ENCODE assay signal across 1 cellular context in the genomic region with DNA sequence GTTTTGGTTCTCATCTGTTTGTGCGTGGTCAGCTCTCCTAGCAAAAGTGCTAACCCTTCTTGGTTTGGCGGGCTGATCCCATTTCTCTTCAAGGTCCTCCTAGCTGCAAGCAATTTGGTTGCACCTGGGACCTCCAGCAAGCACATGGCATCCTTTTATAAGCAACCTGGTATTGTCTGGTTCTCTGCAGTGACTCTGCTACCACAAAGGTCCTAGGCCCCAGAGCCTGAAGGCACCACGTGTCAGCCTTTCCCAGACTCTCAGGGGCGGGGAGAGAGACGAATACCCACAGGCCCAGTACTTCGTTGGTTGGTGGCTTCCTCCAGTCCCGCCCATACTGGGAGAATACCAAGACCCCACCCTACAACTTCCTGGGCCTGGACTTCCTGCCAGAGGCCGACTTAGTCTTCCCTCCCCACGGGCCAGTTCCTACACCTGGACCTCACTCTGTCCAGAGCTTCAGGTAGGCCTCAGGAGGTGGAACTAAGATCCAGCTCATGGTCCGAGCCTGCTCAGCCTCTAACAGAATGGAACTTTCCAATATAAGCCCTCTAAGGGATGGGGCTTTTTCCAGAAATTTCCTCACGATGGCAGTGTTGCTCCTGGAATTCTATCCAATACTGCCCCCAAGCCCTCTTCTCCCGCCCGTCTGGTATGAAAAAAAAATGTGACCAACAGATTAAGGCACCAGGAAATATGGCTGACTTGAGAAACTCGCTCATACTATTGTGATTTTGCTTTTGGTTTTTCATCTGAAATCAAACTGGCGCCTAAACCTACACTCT.
TF ChIP-seq lines count a peak whose summit lies in the region.

No MANE protein-coding gene starts in this region.

TF ChIP-seq in HepG2, 621 proteins besides CTCF, POLR2A, EP300 and RAD21 (continued from another document and continues in another):
- TF ChIP-seq, protein P1, sequence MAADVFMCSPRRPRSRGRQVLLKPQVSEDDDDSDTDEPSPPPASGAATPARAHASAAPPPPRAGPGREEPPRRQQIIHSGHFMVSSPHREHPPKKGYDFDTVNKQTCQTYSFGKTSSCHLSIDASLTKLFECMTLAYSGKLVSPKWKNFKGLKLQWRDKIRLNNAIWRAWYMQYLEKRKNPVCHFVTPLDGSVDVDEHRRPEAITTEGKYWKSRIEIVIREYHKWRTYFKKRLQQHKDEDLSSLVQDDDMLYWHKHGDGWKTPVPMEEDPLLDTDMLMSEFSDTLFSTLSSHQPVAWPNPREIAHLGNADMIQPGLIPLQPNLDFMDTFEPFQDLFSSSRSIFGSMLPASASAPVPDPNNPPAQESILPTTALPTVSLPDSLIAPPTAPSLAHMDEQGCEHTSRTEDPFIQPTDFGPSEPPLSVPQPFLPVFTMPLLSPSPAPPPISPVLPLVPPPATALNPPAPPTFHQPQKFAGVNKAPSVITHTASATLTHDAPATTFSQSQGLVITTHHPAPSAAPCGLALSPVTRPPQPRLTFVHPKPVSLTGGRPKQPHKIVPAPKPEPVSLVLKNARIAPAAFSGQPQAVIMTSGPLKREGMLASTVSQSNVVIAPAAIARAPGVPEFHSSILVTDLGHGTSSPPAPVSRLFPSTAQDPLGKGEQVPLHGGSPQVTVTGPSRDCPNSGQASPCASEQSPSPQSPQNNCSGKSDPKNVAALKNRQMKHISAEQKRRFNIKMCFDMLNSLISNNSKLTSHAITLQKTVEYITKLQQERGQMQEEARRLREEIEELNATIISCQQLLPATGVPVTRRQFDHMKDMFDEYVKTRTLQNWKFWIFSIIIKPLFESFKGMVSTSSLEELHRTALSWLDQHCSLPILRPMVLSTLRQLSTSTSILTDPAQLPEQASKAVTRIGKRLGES (CRISPR knock-in tag; IDR thresholded peaks at IDR 0.05; ENCODE audit: borderline replicate concordance): no peak; the same call in 1 of the 2 replicates
- TF ChIP-seq SP4 (CRISPR knock-in tag; IDR thresholded peaks at IDR 0.05): no peak
- TF ChIP-seq, protein P2, sequence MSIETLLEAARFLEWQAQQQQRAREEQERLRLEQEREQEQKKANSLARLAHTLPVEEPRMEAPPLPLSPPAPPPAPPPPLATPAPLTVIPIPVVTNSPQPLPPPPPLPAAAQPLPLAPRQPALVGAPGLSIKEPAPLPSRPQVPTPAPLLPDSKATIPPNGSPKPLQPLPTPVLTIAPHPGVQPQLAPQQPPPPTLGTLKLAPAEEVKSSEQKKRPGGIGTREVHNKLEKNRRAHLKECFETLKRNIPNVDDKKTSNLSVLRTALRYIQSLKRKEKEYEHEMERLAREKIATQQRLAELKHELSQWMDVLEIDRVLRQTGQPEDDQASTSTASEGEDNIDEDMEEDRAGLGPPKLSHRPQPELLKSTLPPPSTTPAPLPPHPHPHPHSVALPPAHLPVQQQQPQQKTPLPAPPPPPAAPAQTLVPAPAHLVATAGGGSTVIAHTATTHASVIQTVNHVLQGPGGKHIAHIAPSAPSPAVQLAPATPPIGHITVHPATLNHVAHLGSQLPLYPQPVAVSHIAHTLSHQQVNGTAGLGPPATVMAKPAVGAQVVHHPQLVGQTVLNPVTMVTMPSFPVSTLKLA (IDR thresholded peaks at IDR 0.05): peak; percentile 68
- TF ChIP-seq SPEN (CRISPR knock-in tag; IDR thresholded peaks at IDR 0.05; ENCODE audit: low read depth): peak; percentile 67
- no peak for TF ChIP-seq ZNF333 (CRISPR knock-in tag; IDR thresholded peaks at IDR 0.05; ENCODE audit: borderline replicate concordance)
- TF ChIP-seq, protein P3, sequence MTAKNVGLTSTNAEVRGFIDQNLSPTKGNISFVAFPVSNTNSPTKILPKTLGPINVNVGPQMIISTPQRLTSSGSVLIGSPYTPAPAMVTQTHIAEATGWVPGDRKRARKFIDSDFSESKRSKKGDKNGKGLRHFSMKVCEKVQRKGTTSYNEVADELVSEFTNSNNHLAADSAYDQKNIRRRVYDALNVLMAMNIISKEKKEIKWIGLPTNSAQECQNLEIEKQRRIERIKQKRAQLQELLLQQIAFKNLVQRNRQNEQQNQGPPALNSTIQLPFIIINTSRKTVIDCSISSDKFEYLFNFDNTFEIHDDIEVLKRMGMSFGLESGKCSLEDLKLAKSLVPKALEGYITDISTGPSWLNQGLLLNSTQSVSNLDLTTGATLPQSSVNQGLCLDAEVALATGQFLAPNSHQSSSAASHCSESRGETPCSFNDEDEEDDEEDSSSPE (CRISPR knock-in tag; IDR thresholded peaks at IDR 0.05): no peak; the same call in 1 of the 2 replicates
- TF ChIP-seq ZBTB7B (CRISPR knock-in tag; IDR thresholded peaks at IDR 0.05): no peak
- TF ChIP-seq ZBTB20 (CRISPR knock-in tag; IDR thresholded peaks at IDR 0.05; ENCODE audit: borderline replicate concordance, low read depth): no peak
- TF ChIP-seq, protein P4, sequence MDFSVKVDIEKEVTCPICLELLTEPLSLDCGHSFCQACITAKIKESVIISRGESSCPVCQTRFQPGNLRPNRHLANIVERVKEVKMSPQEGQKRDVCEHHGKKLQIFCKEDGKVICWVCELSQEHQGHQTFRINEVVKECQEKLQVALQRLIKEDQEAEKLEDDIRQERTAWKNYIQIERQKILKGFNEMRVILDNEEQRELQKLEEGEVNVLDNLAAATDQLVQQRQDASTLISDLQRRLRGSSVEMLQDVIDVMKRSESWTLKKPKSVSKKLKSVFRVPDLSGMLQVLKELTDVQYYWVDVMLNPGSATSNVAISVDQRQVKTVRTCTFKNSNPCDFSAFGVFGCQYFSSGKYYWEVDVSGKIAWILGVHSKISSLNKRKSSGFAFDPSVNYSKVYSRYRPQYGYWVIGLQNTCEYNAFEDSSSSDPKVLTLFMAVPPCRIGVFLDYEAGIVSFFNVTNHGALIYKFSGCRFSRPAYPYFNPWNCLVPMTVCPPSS (IDR thresholded peaks at IDR 0.05): no peak
- TF ChIP-seq ZMAT3 (CRISPR knock-in tag; conservative IDR thresholded peaks at IDR 0.05): peak; percentile 39; the same call in 1 of the 2 replicates
- TF ChIP-seq HNF4A (CRISPR knock-in tag; IDR thresholded peaks at IDR 0.05): 0 out of 2 replicates have a peak, but pooled peaks have one; percentile 7
- no peak for TF ChIP-seq ZNF713 (CRISPR knock-in tag; IDR thresholded peaks at IDR 0.05)
- no peak for TF ChIP-seq ZNF747 (CRISPR knock-in tag; IDR thresholded peaks at IDR 0.05; ENCODE audit: borderline replicate concordance)
- TF ChIP-seq ZNF335 (CRISPR knock-in tag; IDR thresholded peaks at IDR 0.05): no peak
- no peak for TF ChIP-seq AGO1 (IDR thresholded peaks at IDR 0.05; ENCODE audit: low read depth, low read length, poor library complexity, severe bottlenecking)
- peak; percentile 91 for TF ChIP-seq DMAP1 (CRISPR knock-in tag; IDR thresholded peaks at IDR 0.05)
- no peak for TF ChIP-seq MEF2D (CRISPR knock-in tag; IDR thresholded peaks at IDR 0.05)
- TF ChIP-seq NFYB (CRISPR knock-in tag; IDR thresholded peaks at IDR 0.05): peak; percentile 60
- TF ChIP-seq PCBP2 (optimal IDR thresholded peaks at IDR 0.05; ENCODE audit: low read depth, low read length, poor library complexity, severe bottlenecking): no peak
- TF ChIP-seq, protein P5, sequence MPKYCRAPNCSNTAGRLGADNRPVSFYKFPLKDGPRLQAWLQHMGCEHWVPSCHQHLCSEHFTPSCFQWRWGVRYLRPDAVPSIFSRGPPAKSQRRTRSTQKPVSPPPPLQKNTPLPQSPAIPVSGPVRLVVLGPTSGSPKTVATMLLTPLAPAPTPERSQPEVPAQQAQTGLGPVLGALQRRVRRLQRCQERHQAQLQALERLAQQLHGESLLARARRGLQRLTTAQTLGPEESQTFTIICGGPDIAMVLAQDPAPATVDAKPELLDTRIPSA (CRISPR knock-in tag; IDR thresholded peaks at IDR 0.05; ENCODE audit: borderline replicate concordance): no peak
- peak; percentile 92; the same call in 1 of the 3 replicates for TF ChIP-seq MXI1 (IDR thresholded peaks at IDR 0.05; ENCODE audit: borderline replicate concordance, low read depth, low read length)
- no peak for TF ChIP-seq MAFK (conservative IDR thresholded peaks at IDR 0.05 in 1 of 2, IDR thresholded peaks at IDR 0.05 in 1 of 2; ENCODE audit: low read length in 2 of 2)
- TF ChIP-seq NCOA1 (CRISPR knock-in tag; IDR thresholded peaks at IDR 0.05): no peak
- 0 out of 2 replicates have a peak, but pooled peaks have one; percentile 39 for TF ChIP-seq ZNF816 (CRISPR knock-in tag; IDR thresholded peaks at IDR 0.05; ENCODE audit: borderline replicate concordance)
- TF ChIP-seq KLF12 (CRISPR knock-in tag; IDR thresholded peaks at IDR 0.05; ENCODE audit: borderline replicate concordance): no peak
- 0 out of 2 replicates have a peak, but pooled peaks have one; percentile 18 for TF ChIP-seq SMAD3 (CRISPR knock-in tag; IDR thresholded peaks at IDR 0.05)
- TF ChIP-seq CREM (IDR thresholded peaks at IDR 0.05): peak; percentile 37; the same call in 1 of the 2 replicates
- no peak for TF ChIP-seq CREM (CRISPR knock-in tag; IDR thresholded peaks at IDR 0.05)
- TF ChIP-seq DR1 (CRISPR knock-in tag; IDR thresholded peaks at IDR 0.05): no peak; the same call in 1 of the 2 replicates
- no peak for TF ChIP-seq MED8 (CRISPR knock-in tag; IDR thresholded peaks at IDR 0.05; ENCODE audit: insufficient replicate concordance)
- no peak for TF ChIP-seq ZNF616 (CRISPR knock-in tag; IDR thresholded peaks at IDR 0.05; ENCODE audit: low read depth)
- TF ChIP-seq YY1 (IDR thresholded peaks at IDR 0.05; ENCODE audit: insufficient read depth, insufficient replicate concordance, low read depth, low read length): peak; percentile 50
- TF ChIP-seq, protein P6, sequence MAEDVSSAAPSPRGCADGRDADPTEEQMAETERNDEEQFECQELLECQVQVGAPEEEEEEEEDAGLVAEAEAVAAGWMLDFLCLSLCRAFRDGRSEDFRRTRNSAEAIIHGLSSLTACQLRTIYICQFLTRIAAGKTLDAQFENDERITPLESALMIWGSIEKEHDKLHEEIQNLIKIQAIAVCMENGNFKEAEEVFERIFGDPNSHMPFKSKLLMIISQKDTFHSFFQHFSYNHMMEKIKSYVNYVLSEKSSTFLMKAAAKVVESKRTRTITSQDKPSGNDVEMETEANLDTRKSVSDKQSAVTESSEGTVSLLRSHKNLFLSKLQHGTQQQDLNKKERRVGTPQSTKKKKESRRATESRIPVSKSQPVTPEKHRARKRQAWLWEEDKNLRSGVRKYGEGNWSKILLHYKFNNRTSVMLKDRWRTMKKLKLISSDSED (CRISPR knock-in tag; IDR thresholded peaks at IDR 0.05): no peak
- no peak for TF ChIP-seq HOXA7 (CRISPR knock-in tag; IDR thresholded peaks at IDR 0.05)
- no peak for TF ChIP-seq GFI1 (CRISPR knock-in tag; IDR thresholded peaks at IDR 0.05; ENCODE audit: borderline replicate concordance)
- peak; percentile 7; the same call in 1 of the 2 replicates for TF ChIP-seq SOX5 (CRISPR knock-in tag; IDR thresholded peaks at IDR 0.05; ENCODE audit: borderline replicate concordance)
- TF ChIP-seq, protein P7, sequence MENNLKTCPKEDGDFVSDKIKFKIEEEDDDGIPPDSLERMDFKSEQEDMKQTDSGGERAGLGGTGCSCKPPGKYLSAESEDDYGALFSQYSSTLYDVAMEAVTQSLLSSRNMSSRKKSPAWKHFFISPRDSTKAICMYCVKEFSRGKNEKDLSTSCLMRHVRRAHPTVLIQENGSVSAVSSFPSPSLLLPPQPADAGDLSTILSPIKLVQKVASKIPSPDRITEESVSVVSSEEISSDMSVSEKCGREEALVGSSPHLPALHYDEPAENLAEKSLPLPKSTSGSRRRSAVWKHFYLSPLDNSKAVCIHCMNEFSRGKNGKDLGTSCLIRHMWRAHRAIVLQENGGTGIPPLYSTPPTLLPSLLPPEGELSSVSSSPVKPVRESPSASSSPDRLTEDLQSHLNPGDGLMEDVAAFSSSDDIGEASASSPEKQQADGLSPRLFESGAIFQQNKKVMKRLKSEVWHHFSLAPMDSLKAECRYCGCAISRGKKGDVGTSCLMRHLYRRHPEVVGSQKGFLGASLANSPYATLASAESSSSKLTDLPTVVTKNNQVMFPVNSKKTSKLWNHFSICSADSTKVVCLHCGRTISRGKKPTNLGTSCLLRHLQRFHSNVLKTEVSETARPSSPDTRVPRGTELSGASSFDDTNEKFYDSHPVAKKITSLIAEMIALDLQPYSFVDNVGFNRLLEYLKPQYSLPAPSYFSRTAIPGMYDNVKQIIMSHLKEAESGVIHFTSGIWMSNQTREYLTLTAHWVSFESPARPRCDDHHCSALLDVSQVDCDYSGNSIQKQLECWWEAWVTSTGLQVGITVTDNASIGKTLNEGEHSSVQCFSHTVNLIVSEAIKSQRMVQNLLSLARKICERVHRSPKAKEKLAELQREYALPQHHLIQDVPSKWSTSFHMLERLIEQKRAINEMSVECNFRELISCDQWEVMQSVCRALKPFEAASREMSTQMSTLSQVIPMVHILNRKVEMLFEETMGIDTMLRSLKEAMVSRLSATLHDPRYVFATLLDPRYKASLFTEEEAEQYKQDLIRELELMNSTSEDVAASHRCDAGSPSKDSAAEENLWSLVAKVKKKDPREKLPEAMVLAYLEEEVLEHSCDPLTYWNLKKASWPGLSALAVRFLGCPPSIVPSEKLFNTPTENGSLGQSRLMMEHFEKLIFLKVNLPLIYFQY (CRISPR knock-in tag; IDR thresholded peaks at IDR 0.05; ENCODE audit: borderline replicate concordance): no peak
- TF ChIP-seq HOXA3 (CRISPR knock-in tag; IDR thresholded peaks at IDR 0.05): peak; percentile 29; the same call in 1 of the 2 replicates
- TF ChIP-seq ZNF660 (CRISPR knock-in tag; IDR thresholded peaks at IDR 0.05; ENCODE audit: borderline replicate concordance, low read depth): no peak
- peak; percentile 35; the same call in 1 of the 2 replicates for TF ChIP-seq KMT2B (CRISPR knock-in tag; IDR thresholded peaks at IDR 0.05)
- TF ChIP-seq TCF7L2 (IDR thresholded peaks at IDR 0.05; ENCODE audit: low read depth, low read length): no peak
- TF ChIP-seq CCDC6 (CRISPR knock-in tag; IDR thresholded peaks at IDR 0.05): peak; percentile 30; the same call in 1 of the 2 replicates
- TF ChIP-seq ZFY (CRISPR knock-in tag; IDR thresholded peaks at IDR 0.05): peak; percentile 93
- TF ChIP-seq POGZ (CRISPR knock-in tag; IDR thresholded peaks at IDR 0.05): peak; percentile 72
- peak; percentile 71 for TF ChIP-seq KAT8 (CRISPR knock-in tag; IDR thresholded peaks at IDR 0.05)
- TF ChIP-seq, protein P8, sequence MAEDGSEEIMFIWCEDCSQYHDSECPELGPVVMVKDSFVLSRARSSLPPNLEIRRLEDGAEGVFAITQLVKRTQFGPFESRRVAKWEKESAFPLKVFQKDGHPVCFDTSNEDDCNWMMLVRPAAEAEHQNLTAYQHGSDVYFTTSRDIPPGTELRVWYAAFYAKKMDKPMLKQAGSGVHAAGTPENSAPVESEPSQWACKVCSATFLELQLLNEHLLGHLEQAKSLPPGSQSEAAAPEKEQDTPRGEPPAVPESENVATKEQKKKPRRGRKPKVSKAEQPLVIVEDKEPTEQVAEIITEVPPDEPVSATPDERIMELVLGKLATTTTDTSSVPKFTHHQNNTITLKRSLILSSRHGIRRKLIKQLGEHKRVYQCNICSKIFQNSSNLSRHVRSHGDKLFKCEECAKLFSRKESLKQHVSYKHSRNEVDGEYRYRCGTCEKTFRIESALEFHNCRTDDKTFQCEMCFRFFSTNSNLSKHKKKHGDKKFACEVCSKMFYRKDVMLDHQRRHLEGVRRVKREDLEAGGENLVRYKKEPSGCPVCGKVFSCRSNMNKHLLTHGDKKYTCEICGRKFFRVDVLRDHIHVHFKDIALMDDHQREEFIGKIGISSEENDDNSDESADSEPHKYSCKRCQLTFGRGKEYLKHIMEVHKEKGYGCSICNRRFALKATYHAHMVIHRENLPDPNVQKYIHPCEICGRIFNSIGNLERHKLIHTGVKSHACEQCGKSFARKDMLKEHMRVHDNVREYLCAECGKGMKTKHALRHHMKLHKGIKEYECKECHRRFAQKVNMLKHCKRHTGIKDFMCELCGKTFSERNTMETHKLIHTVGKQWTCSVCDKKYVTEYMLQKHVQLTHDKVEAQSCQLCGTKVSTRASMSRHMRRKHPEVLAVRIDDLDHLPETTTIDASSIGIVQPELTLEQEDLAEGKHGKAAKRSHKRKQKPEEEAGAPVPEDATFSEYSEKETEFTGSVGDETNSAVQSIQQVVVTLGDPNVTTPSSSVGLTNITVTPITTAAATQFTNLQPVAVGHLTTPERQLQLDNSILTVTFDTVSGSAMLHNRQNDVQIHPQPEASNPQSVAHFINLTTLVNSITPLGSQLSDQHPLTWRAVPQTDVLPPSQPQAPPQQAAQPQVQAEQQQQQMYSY (CRISPR knock-in tag; IDR thresholded peaks at IDR 0.05): peak; percentile 78
